Comparison of ENCODE assay signal across 28 cellular contexts in genomic region chr3:33920511-33920910, GRCh38.
"Had no signal": no experiment of that assay in that cellular context is flagged by ENCODE, and none has a peak within 500 bp of the region (broad histone marks: within the 10 kb centered on the region; RNA-seq: fewer than 3 reads in every experiment).

No MANE protein-coding gene starts in this region.

- DNase-seq: activated B cell treated with CpG ODN at 0.5 μM for 24 hours; activated CD4-positive, alpha-beta T cell treated with anti-CD3 and anti-CD28 coated beads for 48 hours; activated CD4-positive, alpha-beta T cell treated with anti-CD3 and anti-CD28 coated beads, Interleukin-2, amount 50 U/mL, for 1 hour; activated CD4-positive, alpha-beta T cell treated with anti-CD3 and anti-CD28 coated beads, Interleukin-2, amount 50 U/mL, for 48 hours; activated CD8-positive, alpha-beta memory T cell treated with anti-CD3 and anti-CD28 coated beads for 24 hours; activated CD8-positive, alpha-beta T cell treated with anti-CD3 and anti-CD28 coated beads for 36 hours; activated effector memory CD4-positive, alpha-beta T cell treated with Interleukin-2 at 50 U/mL for 16 hours; activated naive CD4-positive, alpha-beta T cell treated with anti-CD3 and anti-CD28 coated beads, Interleukin-2, amount 10 ng/mL, durations not matched to agents 7 days and 5 days; activated T-cell treated with anti-CD3 and anti-CD28 coated beads, Interleukin-2, amount 50 U/mL, for 4 hours; amniotic stem cell; anterior cingulate cortex; brain microvascular endothelial cell; dorsolateral prefrontal cortex; effector memory CD4-positive, alpha-beta T cell; esophagus squamous epithelium; head of caudate nucleus; T-cell; T1000; WERI-Rb-1 had no signal

- H3K4me3 ChIP-seq: coronary artery, dorsolateral prefrontal cortex, esophagus squamous epithelium had no signal

- H3K27me3 Mint-ChIP-seq: activated B cell treated with CpG ODN at 0.5 μM for 24 hours; activated CD8-positive, alpha-beta T cell treated with anti-CD3 and anti-CD28 coated beads for 36 hours; activated naive CD4-positive, alpha-beta T cell treated with anti-CD3 and anti-CD28 coated beads, Interleukin-2, amount 10 ng/mL, durations not matched to agents 7 days and 5 days; activated naive CD8-positive, alpha-beta T cell; central memory CD8-positive, alpha-beta T cell; dendritic cell treated with granulocyte-macrophage colony-stimulating factor and Interleukin-4, amounts not matched to agents 40 ng/mL and 50 ng/mL, for 4 days had no signal

- H3K36me3 ChIP-seq: brain microvascular endothelial cell, esophagus squamous epithelium, WERI-Rb-1 had no signal

- H3K27ac ChIP-seq: brain microvascular endothelial cell, coronary artery, epithelial cell of prostate, esophagus squamous epithelium, WERI-Rb-1 had no signal

- H3K9me3 ChIP-seq: esophagus squamous epithelium had no signal

- H3K4me3 Mint-ChIP-seq: activated B cell treated with CpG ODN at 0.5 μM for 24 hours; activated CD8-positive, alpha-beta T cell treated with anti-CD3 and anti-CD28 coated beads for 36 hours; activated naive CD4-positive, alpha-beta T cell treated with anti-CD3 and anti-CD28 coated beads, Interleukin-2, amount 10 ng/mL, durations not matched to agents 7 days and 5 days; activated naive CD8-positive, alpha-beta T cell; activated T-cell treated with anti-CD3 and anti-CD28 coated beads, Interleukin-2, amount 50 U/mL, for 4 hours; activated T-helper 17 cell treated with anti-CD3 and anti-CD28 coated beads, Interleukin-2, amount 50 U/mL, for 72 hours; central memory CD8-positive, alpha-beta T cell; dendritic cell treated with granulocyte-macrophage colony-stimulating factor and Interleukin-4, amounts not matched to agents 40 ng/mL and 50 ng/mL, for 4 days; T-cell; T-helper 1 cell treated with Interleukin-12 subunit alpha and Interleukin-12 subunit beta and Interleukin-4 antibody, amounts not matched to agents 30 μg/mL and 1 μg/mL, for 36 hours; T-helper 2 cell treated with Interferon-gamma antibody and Interleukin-4, amounts not matched to agents 5 μg/mL and 100 μg/mL, for 36 hours had no signal

- H3K36me3 Mint-ChIP-seq: activated naive CD4-positive, alpha-beta T cell treated with anti-CD3 and anti-CD28 coated beads, Interleukin-2, amount 10 ng/mL, durations not matched to agents 7 days and 5 days; activated naive CD8-positive, alpha-beta T cell; T-cell had no signal

- H3K4me1 Mint-ChIP-seq: activated naive CD4-positive, alpha-beta T cell treated with anti-CD3 and anti-CD28 coated beads, Interleukin-2, amount 10 ng/mL, durations not matched to agents 7 days and 5 days; activated T-helper 17 cell treated with anti-CD3 and anti-CD28 coated beads, Interleukin-2, amount 50 U/mL, for 72 hours had no signal

- ATAC-seq: activated CD4-positive, CD25-positive, alpha-beta regulatory T cell treated with anti-CD3 and anti-CD28 coated beads, Interleukin-2, amount 50 U/mL, for 24 hours; activated CD8-positive, alpha-beta T cell treated with anti-CD3 and anti-CD28 coated beads for 36 hours; activated T-cell treated with anti-CD3 and anti-CD28 coated beads, Interleukin-2, amount 50 U/mL, for 4 hours; activated T-helper 17 cell treated with anti-CD3 and anti-CD28 coated beads, Interleukin-2, amount 50 U/mL, for 72 hours; T-cell had no signal

- H3K9me3 Mint-ChIP-seq: activated B cell treated with CpG ODN at 0.5 μM for 24 hours; activated CD8-positive, alpha-beta T cell treated with anti-CD3 and anti-CD28 coated beads for 36 hours; activated naive CD4-positive, alpha-beta T cell treated with anti-CD3 and anti-CD28 coated beads, Interleukin-2, amount 10 ng/mL, durations not matched to agents 7 days and 5 days; activated T-cell treated with anti-CD3 and anti-CD28 coated beads, Interleukin-2, amount 50 U/mL, for 4 hours; activated T-helper 17 cell treated with anti-CD3 and anti-CD28 coated beads, Interleukin-2, amount 50 U/mL, for 72 hours; central memory CD8-positive, alpha-beta T cell; dendritic cell treated with granulocyte-macrophage colony-stimulating factor and Interleukin-4, amounts not matched to agents 40 ng/mL and 50 ng/mL, for 4 days; T-helper 1 cell treated with Interleukin-12 subunit alpha and Interleukin-12 subunit beta and Interleukin-4 antibody, amounts not matched to agents 30 μg/mL and 1 μg/mL, for 36 hours; T-helper 2 cell treated with Interferon-gamma antibody and Interleukin-4, amounts not matched to agents 5 μg/mL and 100 μg/mL, for 36 hours had no signal

- H3K27ac Mint-ChIP-seq: activated B cell treated with CpG ODN at 0.5 μM for 24 hours; activated CD8-positive, alpha-beta T cell treated with anti-CD3 and anti-CD28 coated beads for 36 hours; activated naive CD4-positive, alpha-beta T cell treated with anti-CD3 and anti-CD28 coated beads, Interleukin-2, amount 10 ng/mL, durations not matched to agents 7 days and 5 days; activated naive CD8-positive, alpha-beta T cell; activated T-helper 17 cell treated with anti-CD3 and anti-CD28 coated beads, Interleukin-2, amount 50 U/mL, for 72 hours; dendritic cell treated with granulocyte-macrophage colony-stimulating factor and Interleukin-4, amounts not matched to agents 40 ng/mL and 50 ng/mL, for 4 days; T-cell; T-helper 1 cell treated with Interleukin-12 subunit alpha and Interleukin-12 subunit beta and Interleukin-4 antibody, amounts not matched to agents 30 μg/mL and 1 μg/mL, for 36 hours; T-helper 2 cell treated with Interferon-gamma antibody and Interleukin-4, amounts not matched to agents 5 μg/mL and 100 μg/mL, for 36 hours had no signal
